ENCODE assay signal across 1 cellular context in genomic region chr19:6460099-6460884, GRCh38.
A peak's percentile ranks its signal among the peaks of the same experiment; 100 is the strongest.
TF ChIP-seq lines count a peak whose summit lies in the region.

No MANE protein-coding gene starts in this region.

TF ChIP-seq in GM12878, 131 proteins besides CTCF, POLR2A, EP300 and RAD21 (continues in another document):
- TF ChIP-seq ZNF622 (IDR thresholded peaks at IDR 0.05) (no peak), REST (IDR thresholded peaks at IDR 0.05; ENCODE audit: low read depth, low read length) (no peak), HDAC6 (IDR thresholded peaks at IDR 0.05; ENCODE audit: unreplicated experiment) (no peak), CHD1 (IDR thresholded peaks at IDR 0.05; ENCODE audit: low read depth, low read length) (0 out of 2 replicates have a peak, but pooled peaks have one; percentile 50), CBX5 (IDR thresholded peaks at IDR 0.05; ENCODE audit: low read depth) (no peak), BCL3 (IDR thresholded peaks at IDR 0.05; ENCODE audit: borderline replicate concordance, insufficient read depth, low read depth, low read length, poor library complexity, severe bottlenecking) (no peak), USF2 (IDR thresholded peaks at IDR 0.05; ENCODE audit: borderline replicate concordance, low read depth, low read length) (no peak), YBX1 (IDR thresholded peaks at IDR 0.05) (no peak), IRF4 (IDR thresholded peaks at IDR 0.05; ENCODE audit: low read depth, low read length) (peak; percentile 56), PRDM15 (CRISPR knock-in tag; IDR thresholded peaks at IDR 0.05) (no peak), MYC (IDR thresholded peaks at IDR 0.05; ENCODE audit: insufficient read depth, insufficient read length, insufficient replicate concordance, low read length, severe bottlenecking) (no peak), JUND (IDR thresholded peaks at IDR 0.05; ENCODE audit: low read depth, low read length) (no peak), CREM (IDR thresholded peaks at IDR 0.05; ENCODE audit: low read depth) (no peak; the same call in 1 of the 2 replicates), SRF (IDR thresholded peaks at IDR 0.05; ENCODE audit: low read depth in 2 of 2, low read length in 2 of 2) (0 out of 4 replicates have a peak, but pooled peaks of 1 of the 2 experiments have one; percentile 25), BMI1 (IDR thresholded peaks at IDR 0.05; ENCODE audit: borderline replicate concordance) (no peak), BCLAF1 (IDR thresholded peaks at IDR 0.05) (no peak), SMAD1 (IDR thresholded peaks at IDR 0.05; ENCODE audit: low read depth, partially characterized antibody) (no peak), EED (IDR thresholded peaks at IDR 0.05; ENCODE audit: low read depth) (peak; percentile 71), IKZF1 (conservative IDR thresholded peaks at IDR 0.05) (peak; percentile 93), ETV6 (conservative IDR thresholded peaks at IDR 0.05 in 1 of 2, IDR thresholded peaks at IDR 0.05 in 1 of 2; ENCODE audit: borderline replicate concordance in 1 of 2, low read depth in 1 of 2) (no peak; a peak in 1 of 4 replicates), NBN (IDR thresholded peaks at IDR 0.05) (peak; percentile 86), CHD2 (IDR thresholded peaks at IDR 0.05; ENCODE audit: borderline replicate concordance, low read depth, low read length) (peak; percentile 30; the same call in 1 of the 2 replicates), MXI1 (IDR thresholded peaks at IDR 0.05; ENCODE audit: low read depth, low read length) (peak; percentile 52; the same call in 1 of the 2 replicates), NRF1 (conservative IDR thresholded peaks at IDR 0.05; ENCODE audit: low read depth, low read length) (no peak), PAX5 (IDR thresholded peaks at IDR 0.05; ENCODE audit: borderline replicate concordance, low read depth, low read length) (peak; percentile 59), NFIC (IDR thresholded peaks at IDR 0.05; ENCODE audit: low read depth, low read length) (no peak), PBX3 (IDR thresholded peaks at IDR 0.05; ENCODE audit: insufficient replicate concordance, low read depth, low read length) (peak; percentile 26), SKIL (IDR thresholded peaks at IDR 0.05; ENCODE audit: low read depth, poor library complexity, severe bottlenecking) (no peak), MLLT1 (IDR thresholded peaks at IDR 0.05) (peak; percentile 63; the same call in 1 of the 2 replicates), BHLHE40 (IDR thresholded peaks at IDR 0.05; ENCODE audit: borderline replicate concordance in 1 of 2, low read depth in 2 of 2, low read length in 1 of 2) (peak; percentile 73 to 79), ELK1 (IDR thresholded peaks at IDR 0.05; ENCODE audit: low read depth, low read length) (no peak), NR2F1 (conservative IDR thresholded peaks at IDR 0.05) (peak; percentile 74), ATF2 (IDR thresholded peaks at IDR 0.05; ENCODE audit: low read length) (no peak), PML (IDR thresholded peaks at IDR 0.05; ENCODE audit: low read length) (no peak), TAF1 (IDR thresholded peaks at IDR 0.05; ENCODE audit: borderline replicate concordance, low read depth, low read length) (peak; percentile 68)
